ENCODE assay signal across 27 cellular contexts in the genomic region with DNA sequence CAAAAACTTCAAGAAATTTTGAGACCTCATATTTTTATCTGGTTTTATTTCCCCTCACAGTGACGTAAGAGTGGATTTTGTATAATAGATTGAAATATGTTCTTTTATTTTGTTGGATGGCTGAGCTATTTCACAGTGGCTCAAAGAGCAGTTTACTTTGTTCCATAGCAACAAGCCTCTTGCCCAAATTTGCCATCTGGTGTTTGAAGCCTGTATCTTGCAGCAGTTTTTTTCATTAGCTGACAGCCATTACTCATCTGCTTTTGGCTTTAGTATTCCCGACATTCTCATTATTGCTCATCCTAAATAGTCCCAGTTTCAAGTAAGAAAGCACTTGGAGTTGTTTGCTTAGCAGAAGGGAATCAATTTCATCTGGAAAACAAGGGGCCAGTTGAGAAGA. TPM values are rescaled to one million over a fixed set of nuclear protein-coding genes. Genes with fewer than 3 reads are reported as not detected.
A peak's percentile ranks its signal among the peaks of the same experiment; 100 is the strongest.
DNase-seq lines count a peak whose midpoint lies in the region; ATAC-seq, FAIRE-seq and TF ChIP-seq lines count a peak whose summit lies in the region.
"Had no signal": no experiment of that assay in that cellular context is flagged by ENCODE, and none has a peak within 500 bp of the region (broad histone marks: within the 10 kb centered on the region; RNA-seq: fewer than 3 reads in every experiment).

No MANE protein-coding gene starts in this region.

- no peaks in the 10 kb centered on the region for H3K79me2 ChIP-seq in GM23338 (replicated peaks; ENCODE audit: insufficient read depth)

- H3K36me3 Mint-ChIP-seq in mesothelial cell of epicardium = no peaks in the 10 kb centered on the region
- peaks cover 2% of the 10 kb centered on the region; the same call in 1 of the 3 replicates for H3K36me3 Mint-ChIP-seq in GM23338 (ENCODE audit: low read depth)
- H3K36me3 Mint-ChIP-seq: activated naive CD4-positive, alpha-beta T cell treated with anti-CD3 and anti-CD28 coated beads, Interleukin-2, amount 50 U/mL, for 24 hours; naive thymus-derived CD8-positive, alpha-beta T cell had no signal

- H3K27me3 Mint-ChIP-seq in mesothelial cell of epicardium (ENCODE audit: low read depth) (peaks cover 2% of the 10 kb centered on the region), GM23338 (ENCODE audit: insufficient read depth, low read depth, poor library complexity) (no peaks in the 10 kb centered on the region)

- H3K9me3 Mint-ChIP-seq in mesothelial cell of epicardium = peaks cover 19% of the 10 kb centered on the region
- peaks cover 13% of the 10 kb centered on the region for H3K9me3 Mint-ChIP-seq in GM23338
- H3K9me3 Mint-ChIP-seq: activated naive CD4-positive, alpha-beta T cell treated with anti-CD3 and anti-CD28 coated beads, Interleukin-2, amount 50 U/mL, for 24 hours had no signal

- DNase-seq in GM18507 (ENCODE audit: extremely low spot score, insufficient read length, low read depth) = no peak
- peak; percentile 59 for DNase-seq in NCI-H1105 treated with DMSO at 0.1 percent for 48 hours (lab: John Stamatoyannopoulos, UW)
- DNase-seq in RKO (ENCODE audit: low spot score) = peak; percentile 15
- no peak for DNase-seq in left lobe of liver (ENCODE audit: low spot score)
- DNase-seq in mesothelial cell of epicardium (ENCODE audit: low spot score in 2 of 2, unreplicated experiment in 2 of 2) = no peak
- no peak for DNase-seq in GM23338 (ENCODE audit: low spot score)
- DNase-seq: activated CD8-positive, alpha-beta T cell treated with anti-CD3 and anti-CD28 coated beads for 36 hours; activated T-cell treated with anti-CD3 and anti-CD28 coated beads, Interleukin-2, amount 50 U/mL, for 48 hours; AML-193; Calu3; colonic mucosa; foreskin melanocyte; H7; naive thymus-derived CD8-positive, alpha-beta T cell; NCI-H2029 treated with DMSO at 0.1 percent for 48 hours; NK-92 treated with Interleukin-12 subunit alpha and Interleukin-12 subunit beta, amount 100 ng/mL, for 24 hours; sigmoid colon; stimulated activated naive CD4-positive, alpha-beta T cell treated with Interleukin-2 at 50 U/mL for 16 hours had no signal

- H3K4me2 ChIP-seq in GM23338 = no peak overlapping the region

- H3F3A ChIP-seq in GM23338 (replicated peaks; ENCODE audit: low read depth) = no peaks in the 10 kb centered on the region

- FAIRE-seq in GM18507 (lab: Jason Lieb, UNC) = peak; percentile 18
- FAIRE-seq: keratinocyte, RCC 7860 had no signal

- no peaks in the 10 kb centered on the region for H3K4me1 ChIP-seq in GM23338 (ENCODE audit: insufficient read depth)
- H3K4me1 ChIP-seq: colonic mucosa, sigmoid colon, tibial nerve had no signal

- ATAC-seq in left lobe of liver (peak; percentile 77), HG03025 (IDR thresholded peaks at IDR 0.05; ENCODE audit: low FRiP score, unreplicated experiment) (no peak), GM23338 (no peak)
- ATAC-seq: activated CD8-positive, alpha-beta T cell treated with anti-CD3 and anti-CD28 coated beads for 36 hours; naive thymus-derived CD8-positive, alpha-beta T cell; SK-N-SH treated with all-trans-retinoic acid at 6 μM for 48 hours; WTC11 had no signal

- no peak overlapping the region for H3K4me3 ChIP-seq in GM23338
- H3K4me3 ChIP-seq: colonic mucosa, sigmoid colon, tibial nerve had no signal

- peaks cover 4% of the 10 kb centered on the region; the same call in 1 of the 2 replicates for H3K36me3 ChIP-seq in GM23338 (ENCODE audit: insufficient read depth)
- H3K36me3 ChIP-seq: colonic mucosa, sigmoid colon, tibial nerve had no signal

- H3K9me2 ChIP-seq in GM23338 (ENCODE audit: insufficient read depth) = no peaks in the 10 kb centered on the region

- H3K27me3 ChIP-seq in GM23338 (ENCODE audit: insufficient read depth) = no peaks in the 10 kb centered on the region
- H3K27me3 ChIP-seq: colonic mucosa, sigmoid colon, tibial nerve had no signal

- no peak overlapping the region for H2AFZ ChIP-seq in GM23338

- no peak overlapping the region for H3K4me3 Mint-ChIP-seq in mesothelial cell of epicardium
- no peak overlapping the region for H3K4me3 Mint-ChIP-seq in GM23338
- H3K4me3 Mint-ChIP-seq: activated CD8-positive, alpha-beta T cell treated with anti-CD3 and anti-CD28 coated beads for 36 hours; activated naive CD4-positive, alpha-beta T cell treated with anti-CD3 and anti-CD28 coated beads, Interleukin-2, amount 50 U/mL, for 24 hours; naive thymus-derived CD8-positive, alpha-beta T cell; WTC11 had no signal

- no peak for TF ChIP-seq CTCF in mesothelial cell of epicardium (IDR thresholded peaks at IDR 0.05; ENCODE audit: unreplicated experiment)
- no peak for TF ChIP-seq CTCF in GM23338 (conservative IDR thresholded peaks at IDR 0.05; ENCODE audit: low read depth in 2 of 2)

- no peak overlapping the region for H3K27ac Mint-ChIP-seq in mesothelial cell of epicardium
- no peak overlapping the region for H3K27ac Mint-ChIP-seq in GM23338
- H3K27ac Mint-ChIP-seq: activated CD8-positive, alpha-beta T cell treated with anti-CD3 and anti-CD28 coated beads for 36 hours; activated naive CD4-positive, alpha-beta T cell treated with anti-CD3 and anti-CD28 coated beads, Interleukin-2, amount 50 U/mL, for 24 hours; naive thymus-derived CD8-positive, alpha-beta T cell; WTC11 had no signal

- no peak overlapping the region for H3K27ac ChIP-seq in GM23338 (ENCODE audit: low read depth)
- H3K27ac ChIP-seq: colonic mucosa, sigmoid colon, tibial nerve had no signal

- H4K20me1 ChIP-seq in GM23338 (replicated peaks; ENCODE audit: insufficient read depth) = no peaks in the 10 kb centered on the region

- H3K4me1 Mint-ChIP-seq in mesothelial cell of epicardium (no peaks in the 10 kb centered on the region), GM23338 (no peaks in the 10 kb centered on the region; the same call in 2 of the 3 replicates)
- H3K4me1 Mint-ChIP-seq: activated naive CD4-positive, alpha-beta T cell treated with anti-CD3 and anti-CD28 coated beads, Interleukin-2, amount 50 U/mL, for 24 hours; naive thymus-derived CD8-positive, alpha-beta T cell; WTC11 had no signal

TF ChIP-seq in GM23338, 12 proteins besides CTCF, POLR2A, EP300 and RAD21 (continues in another document):
- TF ChIP-seq EZH2 (IDR thresholded peaks at IDR 0.05; ENCODE audit: low read depth, unreplicated experiment) (no peak), ZNF114 (CRISPR knock-in tag; IDR thresholded peaks at IDR 0.05) (no peak), NANOG (IDR thresholded peaks at IDR 0.05; ENCODE audit: borderline replicate concordance) (no peak), EZH2phosphoT487 (IDR thresholded peaks at IDR 0.05; ENCODE audit: unreplicated experiment) (no peak), STAT1 (IDR thresholded peaks at IDR 0.05; ENCODE audit: unreplicated experiment) (no peak), JUNB (IDR thresholded peaks at IDR 0.05; ENCODE audit: unreplicated experiment) (no peak)
- TF ChIP-seq, protein P1, sequence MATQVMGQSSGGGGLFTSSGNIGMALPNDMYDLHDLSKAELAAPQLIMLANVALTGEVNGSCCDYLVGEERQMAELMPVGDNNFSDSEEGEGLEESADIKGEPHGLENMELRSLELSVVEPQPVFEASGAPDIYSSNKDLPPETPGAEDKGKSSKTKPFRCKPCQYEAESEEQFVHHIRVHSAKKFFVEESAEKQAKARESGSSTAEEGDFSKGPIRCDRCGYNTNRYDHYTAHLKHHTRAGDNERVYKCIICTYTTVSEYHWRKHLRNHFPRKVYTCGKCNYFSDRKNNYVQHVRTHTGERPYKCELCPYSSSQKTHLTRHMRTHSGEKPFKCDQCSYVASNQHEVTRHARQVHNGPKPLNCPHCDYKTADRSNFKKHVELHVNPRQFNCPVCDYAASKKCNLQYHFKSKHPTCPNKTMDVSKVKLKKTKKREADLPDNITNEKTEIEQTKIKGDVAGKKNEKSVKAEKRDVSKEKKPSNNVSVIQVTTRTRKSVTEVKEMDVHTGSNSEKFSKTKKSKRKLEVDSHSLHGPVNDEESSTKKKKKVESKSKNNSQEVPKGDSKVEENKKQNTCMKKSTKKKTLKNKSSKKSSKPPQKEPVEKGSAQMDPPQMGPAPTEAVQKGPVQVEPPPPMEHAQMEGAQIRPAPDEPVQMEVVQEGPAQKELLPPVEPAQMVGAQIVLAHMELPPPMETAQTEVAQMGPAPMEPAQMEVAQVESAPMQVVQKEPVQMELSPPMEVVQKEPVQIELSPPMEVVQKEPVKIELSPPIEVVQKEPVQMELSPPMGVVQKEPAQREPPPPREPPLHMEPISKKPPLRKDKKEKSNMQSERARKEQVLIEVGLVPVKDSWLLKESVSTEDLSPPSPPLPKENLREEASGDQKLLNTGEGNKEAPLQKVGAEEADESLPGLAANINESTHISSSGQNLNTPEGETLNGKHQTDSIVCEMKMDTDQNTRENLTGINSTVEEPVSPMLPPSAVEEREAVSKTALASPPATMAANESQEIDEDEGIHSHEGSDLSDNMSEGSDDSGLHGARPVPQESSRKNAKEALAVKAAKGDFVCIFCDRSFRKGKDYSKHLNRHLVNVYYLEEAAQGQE (IDR thresholded peaks at IDR 0.05; ENCODE audit: unreplicated experiment) = no peak
- TF ChIP-seq, protein P2, sequence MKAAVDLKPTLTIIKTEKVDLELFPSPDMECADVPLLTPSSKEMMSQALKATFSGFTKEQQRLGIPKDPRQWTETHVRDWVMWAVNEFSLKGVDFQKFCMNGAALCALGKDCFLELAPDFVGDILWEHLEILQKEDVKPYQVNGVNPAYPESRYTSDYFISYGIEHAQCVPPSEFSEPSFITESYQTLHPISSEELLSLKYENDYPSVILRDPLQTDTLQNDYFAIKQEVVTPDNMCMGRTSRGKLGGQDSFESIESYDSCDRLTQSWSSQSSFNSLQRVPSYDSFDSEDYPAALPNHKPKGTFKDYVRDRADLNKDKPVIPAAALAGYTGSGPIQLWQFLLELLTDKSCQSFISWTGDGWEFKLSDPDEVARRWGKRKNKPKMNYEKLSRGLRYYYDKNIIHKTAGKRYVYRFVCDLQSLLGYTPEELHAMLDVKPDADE (IDR thresholded peaks at IDR 0.05) = no peak

RNA-seq across cellular contexts. Expression of gene GDA, which starts 36.3 kb away (rescaled TPM):
- total RNA-seq in left lobe of liver (43.2 TPM), mesothelial cell of epicardium (0.22 to 0.58 TPM (median 0.43 TPM) in 3 replicates)
- total RNA-seq in GM23338 (2014; rRNA removed; shearing (Covaris generic)) = 4.1 and 5.8 TPM in 2 replicates
- polyA plus RNA-seq in GM23338 (2016; fragmentation: Nextera tagmentation; extraction: Ambion mirVana) = 3.2 and 4.0 TPM in 2 replicates
- total RNA-seq: activated CD8-positive, alpha-beta T cell treated with anti-CD3 and anti-CD28 coated beads for 36 hours; G401; naive thymus-derived CD8-positive, alpha-beta T cell; osteocyte had no signal
- polyA plus RNA-seq: naive thymus-derived CD8-positive, alpha-beta T cell had no signal

Comparison
In these comparisons a context has a peak if more than half of its experiments do, and no peak if none do; other contexts are left out.
1. DNase-seq: peak in NCI-H1105 treated with DMSO at 0.1 percent for 48 hours (single experiment) and RKO (single experiment); none in GM18507 (single experiment), left lobe of liver (single experiment), mesothelial cell of epicardium (0 of 2) and GM23338 (single experiment).